1 cellular context compared by ENCODE assay signal in the genomic region with DNA sequence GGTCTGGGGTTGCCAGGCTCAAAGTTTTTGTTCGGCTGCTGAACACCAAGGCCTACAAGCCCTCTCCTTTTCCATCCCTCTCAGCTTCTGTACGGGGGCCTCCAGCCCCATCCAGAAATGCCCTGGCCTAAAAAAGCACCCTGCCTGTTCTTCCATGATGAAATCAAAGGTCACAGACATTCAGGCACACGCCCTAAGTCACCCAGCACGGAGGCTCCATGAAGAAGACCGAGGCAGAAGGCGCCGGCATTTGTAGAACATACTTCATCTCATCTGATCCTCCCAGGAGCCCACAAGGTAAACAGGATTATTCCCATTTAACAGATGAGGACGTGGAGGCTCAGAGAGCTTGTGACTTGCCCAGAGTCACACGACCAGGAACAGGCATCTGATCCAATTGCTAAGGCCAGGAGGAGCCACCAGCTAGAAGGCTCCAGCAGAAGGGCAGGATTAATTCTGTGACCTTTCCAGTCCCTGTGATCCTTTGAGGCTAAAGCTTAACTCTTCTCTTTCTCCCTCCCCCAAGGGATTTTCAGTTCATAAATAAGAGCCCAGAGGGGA.
A peak's percentile ranks its signal among the peaks of the same experiment; 100 is the strongest.
TF ChIP-seq lines count a peak whose summit lies in the region.

No MANE protein-coding gene starts in this region.

TF ChIP-seq in HepG2, 621 proteins besides CTCF, POLR2A, EP300 and RAD21 (continued from another document):
- TF ChIP-seq, protein P1, sequence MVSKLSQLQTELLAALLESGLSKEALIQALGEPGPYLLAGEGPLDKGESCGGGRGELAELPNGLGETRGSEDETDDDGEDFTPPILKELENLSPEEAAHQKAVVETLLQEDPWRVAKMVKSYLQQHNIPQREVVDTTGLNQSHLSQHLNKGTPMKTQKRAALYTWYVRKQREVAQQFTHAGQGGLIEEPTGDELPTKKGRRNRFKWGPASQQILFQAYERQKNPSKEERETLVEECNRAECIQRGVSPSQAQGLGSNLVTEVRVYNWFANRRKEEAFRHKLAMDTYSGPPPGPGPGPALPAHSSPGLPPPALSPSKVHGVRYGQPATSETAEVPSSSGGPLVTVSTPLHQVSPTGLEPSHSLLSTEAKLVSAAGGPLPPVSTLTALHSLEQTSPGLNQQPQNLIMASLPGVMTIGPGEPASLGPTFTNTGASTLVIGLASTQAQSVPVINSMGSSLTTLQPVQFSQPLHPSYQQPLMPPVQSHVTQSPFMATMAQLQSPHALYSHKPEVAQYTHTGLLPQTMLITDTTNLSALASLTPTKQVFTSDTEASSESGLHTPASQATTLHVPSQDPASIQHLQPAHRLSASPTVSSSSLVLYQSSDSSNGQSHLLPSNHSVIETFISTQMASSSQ (IDR thresholded peaks at IDR 0.05; ENCODE audit: low read depth), result no peak
- TF ChIP-seq, protein P1 (CRISPR knock-in tag; IDR thresholded peaks at IDR 0.05; ENCODE audit: borderline replicate concordance), result no peak
- TF ChIP-seq PITX1 (CRISPR knock-in tag; IDR thresholded peaks at IDR 0.05) (0 out of 2 replicates have a peak, but pooled peaks have one; percentile 9), ELF1 (CRISPR knock-in tag; IDR thresholded peaks at IDR 0.05) (no peak), KDM1A (CRISPR knock-in tag; IDR thresholded peaks at IDR 0.05) (0 out of 2 replicates have a peak, but pooled peaks have one; percentile 57), CHD4 (IDR thresholded peaks at IDR 0.05; ENCODE audit: borderline replicate concordance, low read length) (peak; percentile 93), ZNF101 (CRISPR knock-in tag; IDR thresholded peaks at IDR 0.05; ENCODE audit: borderline replicate concordance, low read depth) (no peak), SOX6 (IDR thresholded peaks at IDR 0.05) (no peak), SOX6 (CRISPR knock-in tag; IDR thresholded peaks at IDR 0.05) (0 out of 2 replicates have a peak, but pooled peaks have one; percentile 5), ZMYM2 (CRISPR knock-in tag; IDR thresholded peaks at IDR 0.05) (peak; percentile 36; the same call in 1 of the 2 replicates), RCOR2 (CRISPR knock-in tag; IDR thresholded peaks at IDR 0.05) (no peak), ZNF574 (CRISPR knock-in tag; IDR thresholded peaks at IDR 0.05) (no peak), ZNF792 (CRISPR knock-in tag; IDR thresholded peaks at IDR 0.05) (no peak), ZMYM3 (CRISPR knock-in tag; IDR thresholded peaks at IDR 0.05) (peak; percentile 91), RXRA (CRISPR knock-in tag; IDR thresholded peaks at IDR 0.05) (no peak), TBX2 (CRISPR knock-in tag; IDR thresholded peaks at IDR 0.05; ENCODE audit: borderline replicate concordance) (no peak), HOXA7 (CRISPR knock-in tag; IDR thresholded peaks at IDR 0.05) (no peak)
- TF ChIP-seq, protein P2, sequence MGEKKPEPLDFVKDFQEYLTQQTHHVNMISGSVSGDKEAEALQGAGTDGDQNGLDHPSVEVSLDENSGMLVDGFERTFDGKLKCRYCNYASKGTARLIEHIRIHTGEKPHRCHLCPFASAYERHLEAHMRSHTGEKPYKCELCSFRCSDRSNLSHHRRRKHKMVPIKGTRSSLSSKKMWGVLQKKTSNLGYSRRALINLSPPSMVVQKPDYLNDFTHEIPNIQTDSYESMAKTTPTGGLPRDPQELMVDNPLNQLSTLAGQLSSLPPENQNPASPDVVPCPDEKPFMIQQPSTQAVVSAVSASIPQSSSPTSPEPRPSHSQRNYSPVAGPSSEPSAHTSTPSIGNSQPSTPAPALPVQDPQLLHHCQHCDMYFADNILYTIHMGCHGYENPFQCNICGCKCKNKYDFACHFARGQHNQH (CRISPR knock-in tag; IDR thresholded peaks at IDR 0.05), result no peak
- TF ChIP-seq, protein P3, sequence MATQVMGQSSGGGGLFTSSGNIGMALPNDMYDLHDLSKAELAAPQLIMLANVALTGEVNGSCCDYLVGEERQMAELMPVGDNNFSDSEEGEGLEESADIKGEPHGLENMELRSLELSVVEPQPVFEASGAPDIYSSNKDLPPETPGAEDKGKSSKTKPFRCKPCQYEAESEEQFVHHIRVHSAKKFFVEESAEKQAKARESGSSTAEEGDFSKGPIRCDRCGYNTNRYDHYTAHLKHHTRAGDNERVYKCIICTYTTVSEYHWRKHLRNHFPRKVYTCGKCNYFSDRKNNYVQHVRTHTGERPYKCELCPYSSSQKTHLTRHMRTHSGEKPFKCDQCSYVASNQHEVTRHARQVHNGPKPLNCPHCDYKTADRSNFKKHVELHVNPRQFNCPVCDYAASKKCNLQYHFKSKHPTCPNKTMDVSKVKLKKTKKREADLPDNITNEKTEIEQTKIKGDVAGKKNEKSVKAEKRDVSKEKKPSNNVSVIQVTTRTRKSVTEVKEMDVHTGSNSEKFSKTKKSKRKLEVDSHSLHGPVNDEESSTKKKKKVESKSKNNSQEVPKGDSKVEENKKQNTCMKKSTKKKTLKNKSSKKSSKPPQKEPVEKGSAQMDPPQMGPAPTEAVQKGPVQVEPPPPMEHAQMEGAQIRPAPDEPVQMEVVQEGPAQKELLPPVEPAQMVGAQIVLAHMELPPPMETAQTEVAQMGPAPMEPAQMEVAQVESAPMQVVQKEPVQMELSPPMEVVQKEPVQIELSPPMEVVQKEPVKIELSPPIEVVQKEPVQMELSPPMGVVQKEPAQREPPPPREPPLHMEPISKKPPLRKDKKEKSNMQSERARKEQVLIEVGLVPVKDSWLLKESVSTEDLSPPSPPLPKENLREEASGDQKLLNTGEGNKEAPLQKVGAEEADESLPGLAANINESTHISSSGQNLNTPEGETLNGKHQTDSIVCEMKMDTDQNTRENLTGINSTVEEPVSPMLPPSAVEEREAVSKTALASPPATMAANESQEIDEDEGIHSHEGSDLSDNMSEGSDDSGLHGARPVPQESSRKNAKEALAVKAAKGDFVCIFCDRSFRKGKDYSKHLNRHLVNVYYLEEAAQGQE (IDR thresholded peaks at IDR 0.05; ENCODE audit: borderline replicate concordance in 1 of 2, low read depth in 1 of 2, low read length in 2 of 2), result no peak
